In the genomic region with DNA sequence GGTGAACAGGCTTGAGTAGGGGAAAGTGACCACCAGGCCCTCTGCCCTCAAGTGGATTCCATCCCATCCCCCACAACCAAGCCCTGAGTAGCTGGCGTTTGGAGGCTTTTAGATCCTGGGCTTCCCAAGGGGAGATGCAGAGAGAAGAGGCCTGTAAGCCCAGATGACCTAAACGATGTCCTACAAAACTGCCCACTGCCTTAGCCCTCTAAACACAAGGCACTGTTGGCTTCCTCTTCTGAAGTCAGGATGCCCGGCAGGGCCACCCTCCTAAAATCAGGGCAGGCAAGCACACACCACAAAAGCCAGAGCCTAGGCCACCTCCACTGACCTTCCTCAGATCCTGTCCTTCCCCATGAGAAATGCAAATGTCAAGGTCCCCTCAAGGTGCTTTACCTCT, we compare ENCODE assay signal across 14 cellular contexts.
DNase-seq lines count a peak whose midpoint lies in the region; ATAC-seq and TF ChIP-seq lines count a peak whose summit lies in the region.
"Had no signal": no experiment of that assay in that cellular context is flagged by ENCODE, and none has a peak within 500 bp of the region (broad histone marks: within the 10 kb centered on the region; RNA-seq: fewer than 3 reads in every experiment).

No MANE protein-coding gene starts in this region.

- H2BK12ac ChIP-seq in trophoblast cell (ENCODE audit: low read length) = no peak overlapping the region

- no peak overlapping the region for H2AFZ ChIP-seq in trophoblast cell (ENCODE audit: insufficient read depth, low read length, poor library complexity)

- H3K4ac ChIP-seq in trophoblast cell (ENCODE audit: low read depth, low read length) = no peak overlapping the region

- no peak overlapping the region for H3K4me2 ChIP-seq in trophoblast cell (ENCODE audit: low read length)

- H2BK5ac ChIP-seq in trophoblast cell (ENCODE audit: low read depth, low read length, poor library complexity) = no peak overlapping the region

- WGBS in esophagus, 2 donors = 79 to 82% methylated on average over 3 of the region's 3 CpGs
- WGBS in trophoblast cell (ENCODE audit: extremely low coverage, insufficient coverage, insufficient read length) = no CpG with 5 or more reads among the region's 3 CpGs

- no peak overlapping the region for H3K9ac ChIP-seq in trophoblast cell (ENCODE audit: low read length)

- no peaks in the 10 kb centered on the region for H3K27me3 ChIP-seq in esophagus (ENCODE audit: control insufficient read depth in 1 of 2, insufficient read depth in 2 of 2, low read length in 2 of 2)
- H3K27me3 ChIP-seq in trophoblast cell (ENCODE audit: insufficient read depth, low read length) = no peaks in the 10 kb centered on the region
- H3K27me3 ChIP-seq in thoracic aorta (replicated peaks; ENCODE audit: insufficient read depth) = no peaks in the 10 kb centered on the region

- H4K8ac ChIP-seq in trophoblast cell (ENCODE audit: low read depth, low read length) = no peak overlapping the region

- H2BK120ac ChIP-seq in trophoblast cell (ENCODE audit: insufficient read depth, low read length, poor library complexity) = no peak overlapping the region

- H3K79me1 ChIP-seq in trophoblast cell (ENCODE audit: low read length) = no peaks in the 10 kb centered on the region

- no peaks in the 10 kb centered on the region for H3K79me2 ChIP-seq in trophoblast cell (ENCODE audit: control insufficient read depth, insufficient read depth, low read length, poor library complexity)

- H3K18ac ChIP-seq in trophoblast cell (ENCODE audit: low read length) = no peak overlapping the region

- H3K27ac ChIP-seq in caudate nucleus (ENCODE audit: low read depth, low read length) = peak overlapping the region; percentile 44
- peak overlapping the region; percentile 21 to 54 for H3K27ac ChIP-seq in esophagus (ENCODE audit: low read depth in 2 of 2, low read length in 1 of 2)
- no peak overlapping the region for H3K27ac ChIP-seq in trophoblast cell (ENCODE audit: low read depth, low read length)
- H3K27ac ChIP-seq in thoracic aorta = peak overlapping the region; percentile 91 to 95

- no peak for TF ChIP-seq CTCF in thoracic aorta (IDR thresholded peaks at IDR 0.05)

- no peak overlapping the region for H4K12ac ChIP-seq in trophoblast cell (ENCODE audit: low read depth, low read length)

- H3K4me3 ChIP-seq in esophagus (ENCODE audit: low read depth in 1 of 2, low read length in 2 of 2) (no peak overlapping the region), trophoblast cell (ENCODE audit: low read depth, low read length) (peak overlapping the region; percentile 27), thoracic aorta (no peak overlapping the region)

- H3K9me3 ChIP-seq in esophagus (ENCODE audit: control insufficient read depth in 2 of 2, insufficient read depth in 1 of 2, low read depth in 1 of 2, low read length in 1 of 2) (no peaks in the 10 kb centered on the region), trophoblast cell (ENCODE audit: insufficient read depth, low read depth, low read length) (no peaks in the 10 kb centered on the region), thoracic aorta (no peaks in the 10 kb centered on the region)
- H3K9me3 ChIP-seq: Caco-2 had no signal

- no peak for ATAC-seq in thoracic aorta (ENCODE audit: insufficient number of reproducible peaks, low FRiP score, low read depth)

- no peak overlapping the region for H2AK5ac ChIP-seq in trophoblast cell (ENCODE audit: low read length)

- no peak overlapping the region for H3K14ac ChIP-seq in trophoblast cell (ENCODE audit: low read length)

- no peak overlapping the region for H3K23ac ChIP-seq in trophoblast cell (ENCODE audit: low read length)

- H4K91ac ChIP-seq in trophoblast cell (ENCODE audit: low read depth, low read length) = no peak overlapping the region

- H3K4me1 ChIP-seq in esophagus (ENCODE audit: control insufficient read depth in 2 of 2, insufficient read depth in 2 of 2, low read length in 1 of 2) (peaks cover 0 to 3% of the 10 kb centered on the region in 2 donors), trophoblast cell (ENCODE audit: control insufficient read depth in 1 of 2, insufficient read depth in 2 of 2, low read length in 2 of 2) (peaks cover 7 to 15% of the 10 kb centered on the region in 2 experiments), thoracic aorta (ENCODE audit: control insufficient read depth in 1 of 2, low read depth in 2 of 2) (peaks cover 30 to 98% of the 10 kb centered on the region in 2 donors)
- H3K4me1 ChIP-seq: Caco-2 had no signal

- no peaks in the 10 kb centered on the region for H3K36me3 ChIP-seq in esophagus (ENCODE audit: control insufficient read depth in 2 of 2, insufficient read depth in 2 of 2, low read length in 1 of 2)
- H3K36me3 ChIP-seq in trophoblast cell (ENCODE audit: control insufficient read depth in 1 of 2, insufficient read depth in 2 of 2, low read length in 2 of 2) = no peaks in the 10 kb centered on the region
- H3K36me3 ChIP-seq in thoracic aorta = no peaks in the 10 kb centered on the region

- DNase-seq in caudate nucleus (lab: John Stamatoyannopoulos, UW) = no peak
- DNase-seq in trophoblast cell = no peak
- no peak for DNase-seq in thoracic aorta (ENCODE audit: low spot score)
- no peak for DNase-seq in NCI-H510A (lab: John Stamatoyannopoulos, UW)
- DNase-seq in H4 (ENCODE audit: low spot score) = no peak
- DNase-seq in GM19238 (ENCODE audit: insufficient read length, low spot score) = no peak
- DNase-seq: Caco-2; CD4-positive, CD25-positive, alpha-beta regulatory T cell; EL; H7; NCI-H1048; NCI-H1436 treated with DMSO at 0.1 percent for 48 hours; NCI-H2029 treated with DMSO at 0.1 percent for 48 hours had no signal
